ENCODE assay signal across 35 cellular contexts in the genomic region with DNA sequence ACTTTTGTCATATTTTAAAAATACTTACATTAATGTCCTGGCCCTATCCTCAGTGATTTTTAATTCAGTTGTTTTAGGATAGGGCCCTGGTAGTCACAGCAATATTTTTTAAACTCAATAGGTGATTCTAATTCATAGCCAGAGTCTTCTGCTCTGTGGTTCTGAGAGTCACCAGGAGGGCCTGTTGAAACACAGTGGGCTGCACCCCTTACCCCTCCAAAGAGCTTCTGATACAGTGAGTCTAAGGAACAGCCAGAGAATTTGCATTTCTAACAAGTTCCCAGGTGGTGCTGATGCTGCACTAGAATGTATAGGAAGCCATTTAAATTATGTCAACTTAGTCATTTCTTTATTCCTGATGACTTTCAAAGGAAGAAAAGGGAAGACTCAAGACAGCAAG.
DNase-seq lines count a peak whose midpoint lies in the region; ATAC-seq and TF ChIP-seq lines count a peak whose summit lies in the region.
"Had no signal": no experiment of that assay in that cellular context is flagged by ENCODE, and none has a peak within 500 bp of the region (broad histone marks: within the 10 kb centered on the region; RNA-seq: fewer than 3 reads in every experiment).

No MANE protein-coding gene starts in this region.

- no peaks in the 10 kb centered on the region for H3K9me3 Mint-ChIP-seq in GM23338
- no peaks in the 10 kb centered on the region for H3K9me3 Mint-ChIP-seq in WTC11
- H3K9me3 Mint-ChIP-seq: CD8-positive, alpha-beta T cell had no signal

- no peak overlapping the region for H2BK15ac ChIP-seq in mesendoderm (replicated peaks; ENCODE audit: low read depth)

- DNase-seq in GM23338 (ENCODE audit: low spot score) = no peak
- DNase-seq in NCI-H69 (lab: John Stamatoyannopoulos, UW) = peak; percentile 23
- no peak for DNase-seq in WTC11 (ENCODE audit: low spot score)
- no peak for DNase-seq in mesendoderm
- no peak for DNase-seq in NCI-H1105 (lab: John Stamatoyannopoulos, UW)
- DNase-seq in RWPE1 (ENCODE audit: low spot score) = no peak
- DNase-seq: 8988T; ACHN; AML-193; BE2C; C1 segment of cervical spinal cord; Caco-2; Calu3; CD4-positive, alpha-beta memory T cell; CD4-positive, alpha-beta T cell; CD4-positive, CD25-positive, alpha-beta regulatory T cell; CD8-positive, alpha-beta memory T cell; CD8-positive, alpha-beta T cell; COR-L47; DMS 273 treated with DMSO at 0.1 percent for 48 hours; DMS153; DMS53; DMS79; DMS79 treated with DMSO at 0.1 percent for 48 hours; DND-41; EL had no signal

- peak overlapping the region; percentile 36 for H3K4ac ChIP-seq in mesendoderm (ENCODE audit: low read depth, low read length)

- no peaks in the 10 kb centered on the region for H3K79me1 ChIP-seq in mesendoderm (ENCODE audit: low read length)

- TF ChIP-seq CTCF in GM23338 (conservative IDR thresholded peaks at IDR 0.05; ENCODE audit: low read depth in 2 of 2) (no peak), WTC11 (IDR thresholded peaks at IDR 0.05) (no peak), RWPE1 (conservative IDR thresholded peaks at IDR 0.05; ENCODE audit: low read depth) (no peak)

- no peak overlapping the region for H3K56ac ChIP-seq in mesendoderm (ENCODE audit: low read length)

- H3K18ac ChIP-seq in mesendoderm (ENCODE audit: low read length) = no peak overlapping the region

- H3K79me2 ChIP-seq in GM23338 (replicated peaks; ENCODE audit: insufficient read depth) (no peaks in the 10 kb centered on the region), mesendoderm (ENCODE audit: control insufficient read depth, insufficient read depth, low read length) (no peaks in the 10 kb centered on the region)

- no peaks in the 10 kb centered on the region; the same call in 1 of the 2 replicates for H3K4me1 ChIP-seq in GM23338 (ENCODE audit: insufficient read depth)
- no peaks in the 10 kb centered on the region for H3K4me1 ChIP-seq in mesendoderm (ENCODE audit: control insufficient read depth, low read depth, low read length)
- H3K4me1 ChIP-seq: A549; BE2C; BLaER1; BLaER1 treated with 17β-estradiol and CSF1 and Interleukin-3, amounts not matched to agents 10 nM and 100 nM; Caco-2 had no signal

- H3F3A ChIP-seq in GM23338 (replicated peaks; ENCODE audit: low read depth) = no peaks in the 10 kb centered on the region

- no peak overlapping the region for H2AK5ac ChIP-seq in mesendoderm (ENCODE audit: low read length)

- H3K4me1 Mint-ChIP-seq in GM23338 (peaks cover 28% of the 10 kb centered on the region), WTC11 (peaks cover 39% of the 10 kb centered on the region)
- H3K4me1 Mint-ChIP-seq: B cell; CD14-positive monocyte; CD4-positive, alpha-beta memory T cell; CD4-positive, CD25-positive, alpha-beta regulatory T cell; CD8-positive, alpha-beta memory T cell had no signal

- no peaks in the 10 kb centered on the region for H4K20me1 ChIP-seq in GM23338 (replicated peaks; ENCODE audit: insufficient read depth)
- H4K20me1 ChIP-seq: BLaER1; BLaER1 treated with 17β-estradiol and CSF1 and Interleukin-3, amounts not matched to agents 10 nM and 100 nM had no signal

- no peak overlapping the region for H3K4me2 ChIP-seq in GM23338
- no peak overlapping the region for H3K4me2 ChIP-seq in mesendoderm (ENCODE audit: low read length)
- H3K4me2 ChIP-seq: A549; BLaER1; BLaER1 treated with 17β-estradiol and CSF1 and Interleukin-3, amounts not matched to agents 10 nM and 100 nM had no signal

- no peak overlapping the region for H3K4me3 Mint-ChIP-seq in GM23338
- no peak overlapping the region for H3K4me3 Mint-ChIP-seq in WTC11
- H3K4me3 Mint-ChIP-seq: B cell; CD14-positive monocyte; CD4-positive, alpha-beta memory T cell; CD4-positive, alpha-beta T cell; CD4-positive, CD25-positive, alpha-beta regulatory T cell; CD8-positive, alpha-beta memory T cell; CD8-positive, alpha-beta T cell had no signal

- CTCF ChIA-PET in WTC11 (lab: Charles Lee) (no interaction called here), RWPE1 (lab: Yijun Ruan, JAX) (no interaction called here)

- POLR2A ChIA-PET in WTC11 (lab: Charles Lee) = no interaction called here
- POLR2A ChIA-PET in RWPE1 (lab: Yijun Ruan, JAX; ENCODE audit: low non-redundant PET) = no interaction called here

- H2BK120ac ChIP-seq in mesendoderm (ENCODE audit: low read depth, low read length) = no peak overlapping the region

- peaks cover 1% of the 10 kb centered on the region for H3K27me3 Mint-ChIP-seq in GM23338 (ENCODE audit: insufficient read depth, low read depth, poor library complexity)
- no peaks in the 10 kb centered on the region for H3K27me3 Mint-ChIP-seq in WTC11 (ENCODE audit: low read depth)
- H3K27me3 Mint-ChIP-seq: B cell; CD4-positive, alpha-beta memory T cell; CD4-positive, alpha-beta T cell; CD4-positive, CD25-positive, alpha-beta regulatory T cell; CD8-positive, alpha-beta memory T cell had no signal

- 0 out of 2 replicates have a peak, but pooled peaks cover 2% of the 10 kb centered on the region for H3K9me2 ChIP-seq in GM23338 (ENCODE audit: insufficient read depth)

- H3K36me3 Mint-ChIP-seq in GM23338 (ENCODE audit: low read depth) (no peaks in the 10 kb centered on the region), WTC11 (no peaks in the 10 kb centered on the region)
- H3K36me3 Mint-ChIP-seq: CD14-positive monocyte; CD4-positive, alpha-beta memory T cell; CD4-positive, CD25-positive, alpha-beta regulatory T cell; CD8-positive, alpha-beta memory T cell; CD8-positive, alpha-beta T cell had no signal

- H2BK5ac ChIP-seq in mesendoderm (ENCODE audit: low read length) = no peak overlapping the region

- H3K27me3 ChIP-seq in GM23338 (ENCODE audit: insufficient read depth) = no peaks in the 10 kb centered on the region
- H3K27me3 ChIP-seq in mesendoderm (ENCODE audit: insufficient read depth, low read length, poor library complexity) = no peaks in the 10 kb centered on the region
- H3K27me3 ChIP-seq: BLaER1; BLaER1 treated with 17β-estradiol and CSF1 and Interleukin-3, amounts not matched to agents 10 nM and 100 nM had no signal

- H3K4me3 ChIP-seq in GM23338 (no peak overlapping the region), mesendoderm (ENCODE audit: low read length) (no peak overlapping the region)
- H3K4me3 ChIP-seq: A549; BLaER1; BLaER1 treated with 17β-estradiol and CSF1 and Interleukin-3, amounts not matched to agents 10 nM and 100 nM had no signal

- no peak overlapping the region for H2AFZ ChIP-seq in GM23338

- H3K36me3 ChIP-seq in GM23338 (ENCODE audit: insufficient read depth) (no peaks in the 10 kb centered on the region), mesendoderm (ENCODE audit: control insufficient read depth, insufficient read depth, low read length) (no peaks in the 10 kb centered on the region)
- H3K36me3 ChIP-seq: BE2C; BLaER1; BLaER1 treated with 17β-estradiol and CSF1 and Interleukin-3, amounts not matched to agents 10 nM and 100 nM had no signal

- no peak overlapping the region for H3K27ac Mint-ChIP-seq in GM23338
- H3K27ac Mint-ChIP-seq in WTC11 = no peak overlapping the region; the same call in 1 of the 2 replicates
- H3K27ac Mint-ChIP-seq: B cell; CD14-positive monocyte; CD4-positive, alpha-beta memory T cell; CD4-positive, alpha-beta T cell; CD4-positive, CD25-positive, alpha-beta regulatory T cell; CD8-positive, alpha-beta memory T cell; CD8-positive, alpha-beta T cell had no signal

- H4K8ac ChIP-seq in mesendoderm (ENCODE audit: low read depth, low read length) = no peak overlapping the region

- H4K5ac ChIP-seq in mesendoderm (ENCODE audit: low read length) = no peak overlapping the region

- H3K27ac ChIP-seq in GM23338 (ENCODE audit: low read depth) (no peak overlapping the region), mesendoderm (ENCODE audit: low read depth, low read length) (no peak overlapping the region), RWPE1 (no peak overlapping the region)
- H3K27ac ChIP-seq: 22Rv1; A549; BLaER1; BLaER1 treated with 17β-estradiol and CSF1 and Interleukin-3, amounts not matched to agents 10 nM and 100 nM; C4-2B had no signal

- ATAC-seq in GM23338 = peak; percentile 56; the same call in 2 of the 3 replicates
- peak; percentile 80 for ATAC-seq in WTC11
- ATAC-seq in GM21619 (IDR thresholded peaks at IDR 0.05; ENCODE audit: unreplicated experiment) = no peak
- ATAC-seq in GM21723 (IDR thresholded peaks at IDR 0.05; ENCODE audit: unreplicated experiment) = no peak
- ATAC-seq: A549; CD8-positive, alpha-beta T cell had no signal

- H3K9ac ChIP-seq in mesendoderm (ENCODE audit: low read length) = no peak overlapping the region
- H3K9ac ChIP-seq: BLaER1; BLaER1 treated with 17β-estradiol and CSF1 and Interleukin-3, amounts not matched to agents 10 nM and 100 nM had no signal

- no peak overlapping the region for H3K23ac ChIP-seq in mesendoderm (ENCODE audit: low read length)

TF ChIP-seq in GM23338, 12 proteins besides CTCF, POLR2A, EP300 and RAD21 (continues in another document):
- TF ChIP-seq JUNB (IDR thresholded peaks at IDR 0.05; ENCODE audit: unreplicated experiment) (no peak), NANOG (IDR thresholded peaks at IDR 0.05; ENCODE audit: borderline replicate concordance) (no peak), EZH2 (IDR thresholded peaks at IDR 0.05; ENCODE audit: low read depth, unreplicated experiment) (no peak), CREB1 (CRISPR knock-in tag; IDR thresholded peaks at IDR 0.05; ENCODE audit: low read depth) (no peak), ZNF331 (CRISPR knock-in tag; IDR thresholded peaks at IDR 0.05; ENCODE audit: low read depth) (no peak), POLR2AphosphoS5 (IDR thresholded peaks at IDR 0.05; ENCODE audit: low read depth) (no peak)

TF ChIP-seq in WTC11, 78 proteins besides CTCF, POLR2A, EP300 and RAD21 (continues in another document):
- TF ChIP-seq GTF2I (CRISPR knock-in tag; conservative IDR thresholded peaks at IDR 0.05) (no peak), ZNF423 (CRISPR knock-in tag; IDR thresholded peaks at IDR 0.05) (no peak)

Comparison
In these comparisons a context has a peak if more than half of its experiments do, and no peak if none do; other contexts are left out.
1. ATAC-seq: peak in GM23338 (single experiment) and WTC11 (single experiment); none in GM21619 (single experiment) and GM21723 (single experiment).